ENCODE assay signal across 34 cellular contexts in the genomic region with DNA sequence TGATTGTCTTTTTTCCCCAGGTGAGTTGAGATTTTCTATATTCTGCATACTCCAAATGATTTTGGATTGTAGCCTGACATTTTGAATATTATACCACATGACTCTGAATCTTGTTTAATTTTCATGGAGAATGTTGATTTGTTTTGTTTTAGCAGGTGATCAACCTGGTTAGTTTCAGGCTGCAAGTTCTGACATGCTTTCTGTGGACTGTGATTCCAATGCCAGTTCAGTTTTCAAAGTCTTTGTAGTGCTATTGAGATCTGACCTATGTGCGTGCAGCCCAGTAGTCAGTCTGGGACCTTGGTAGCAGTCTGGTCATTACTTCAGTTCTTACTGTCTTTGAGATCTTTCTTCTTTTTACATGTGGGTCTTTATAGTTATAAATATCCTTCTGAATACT.
"Had no signal": no experiment of that assay in that cellular context is flagged by ENCODE, and none has a peak within 500 bp of the region (broad histone marks: within the 10 kb centered on the region; RNA-seq: fewer than 3 reads in every experiment).

No MANE protein-coding gene starts in this region.

- H3K36me3 ChIP-seq: ascending aorta, esophagus squamous epithelium, gastroesophageal sphincter, heart right ventricle, WERI-Rb-1 had no signal

- H3K4me3 ChIP-seq: ascending aorta, esophagus squamous epithelium, gastroesophageal sphincter, heart right ventricle had no signal

- H3K4me1 ChIP-seq: ascending aorta, gastroesophageal sphincter had no signal

- H3K36me3 Mint-ChIP-seq: brain had no signal

- H3K27me3 ChIP-seq: ascending aorta, esophagus squamous epithelium, gastroesophageal sphincter, heart right ventricle had no signal

- ATAC-seq: activated CD4-positive, alpha-beta T cell treated with anti-CD3 and anti-CD28 coated beads for 36 hours; activated CD8-positive, alpha-beta memory T cell treated with anti-CD3 and anti-CD28 coated beads, Interleukin-2, amount 10 ng/mL, durations not matched to agents 7 days and 5 days; activated CD8-positive, alpha-beta T cell treated with anti-CD3 and anti-CD28 coated beads, Interleukin-2, amount 10 ng/mL, durations not matched to agents 7 days and 5 days; activated naive CD8-positive, alpha-beta T cell treated with anti-CD3 and anti-CD28 coated beads, Interleukin-2, amount 50 U/mL, for 24 hours; effector memory CD8-positive, alpha-beta T cell; gastroesophageal sphincter; heart right ventricle; T-helper 17 cell had no signal

- DNase-seq: activated B cell treated with CpG ODN at 0.5 μM for 24 hours; activated CD4-positive, alpha-beta memory T cell treated with anti-CD3 and anti-CD28 coated beads for 36 hours; activated CD4-positive, alpha-beta T cell treated with anti-CD3 and anti-CD28 coated beads for 36 hours; activated CD4-positive, alpha-beta T cell treated with anti-CD3 and anti-CD28 coated beads, Interleukin-2, amount 10 ng/mL, durations not matched to agents 24 days and 14 days; activated CD4-positive, CD25-positive, alpha-beta regulatory T cell treated with anti-CD3 and anti-CD28 coated beads, Interleukin-2, amount 50 U/mL, for 72 hours; activated CD8-positive, alpha-beta memory T cell treated with anti-CD3 and anti-CD28 coated beads, Interleukin-2, amount 10 ng/mL, durations not matched to agents 7 days and 5 days; activated CD8-positive, alpha-beta memory T cell treated with anti-CD3 and anti-CD28 coated beads, Interleukin-2, amount 50 U/mL, for 4 hours; activated CD8-positive, alpha-beta T cell treated with anti-CD3 and anti-CD28 coated beads, Interleukin-2, amount 10 ng/mL, durations not matched to agents 7 days and 5 days; activated effector memory CD4-positive, alpha-beta T cell treated with anti-CD3 and anti-CD28 coated beads, Interleukin-2, amount 50 U/mL, for 16 hours; activated naive CD4-positive, alpha-beta T cell treated with anti-CD3 and anti-CD28 coated beads for 36 hours; activated naive CD8-positive, alpha-beta T cell treated with anti-CD3 and anti-CD28 coated beads for 36 hours; activated naive CD8-positive, alpha-beta T cell treated with anti-CD3 and anti-CD28 coated beads, Interleukin-2, amount 50 U/mL, for 24 hours; activated T-cell treated with anti-CD3 and anti-CD28 coated beads, Interleukin-2, amount 50 U/mL, for 1 hour; activated T-cell treated with anti-CD3 and anti-CD28 coated beads, Interleukin-2, amount 50 U/mL, for 48 hours; caudate nucleus; cortex of kidney; dermis blood vessel endothelial cell; effector CD4-positive, alpha-beta T cell; effector memory CD8-positive, alpha-beta T cell; esophagus squamous epithelium; foreskin melanocyte; heart right ventricle; T-helper 1 cell; T-helper 17 cell; T1000; WERI-Rb-1 had no signal

- H3K4me3 Mint-ChIP-seq: activated B cell treated with CpG ODN at 0.5 μM for 24 hours; activated CD4-positive, alpha-beta memory T cell treated with anti-CD3 and anti-CD28 coated beads for 36 hours; activated CD4-positive, alpha-beta T cell treated with anti-CD3 and anti-CD28 coated beads for 36 hours; activated CD4-positive, alpha-beta T cell treated with anti-CD3 and anti-CD28 coated beads, Interleukin-2, amount 10 ng/mL, durations not matched to agents 24 days and 14 days; activated CD8-positive, alpha-beta memory T cell treated with anti-CD3 and anti-CD28 coated beads, Interleukin-2, amount 10 ng/mL, durations not matched to agents 7 days and 5 days; activated CD8-positive, alpha-beta T cell treated with anti-CD3 and anti-CD28 coated beads, Interleukin-2, amount 10 ng/mL, durations not matched to agents 7 days and 5 days; activated naive CD4-positive, alpha-beta T cell treated with anti-CD3 and anti-CD28 coated beads for 36 hours; activated naive CD4-positive, alpha-beta T cell treated with anti-CD3 and anti-CD28 coated beads, Interleukin-2, amount 50 U/mL, for 24 hours; activated naive CD8-positive, alpha-beta T cell treated with anti-CD3 and anti-CD28 coated beads for 36 hours; activated naive CD8-positive, alpha-beta T cell treated with anti-CD3 and anti-CD28 coated beads, Interleukin-2, amount 50 U/mL, for 24 hours; activated T-helper 1 cell treated with anti-CD3 and anti-CD28 coated beads, Interleukin-12 subunit alpha, Interleukin-12 subunit beta, Interleukin-2, Interleukin-4 antibody, amounts not matched to agents 30 ng/mL and 10 ng/mL and 1 ng/mL, durations not matched to agents 14 hours and 24 hours and 36 hours; brain; effector memory CD8-positive, alpha-beta T cell; T-helper 17 cell; T-helper 2 cell treated with Interferon-gamma antibody and Interleukin-4, amounts not matched to agents 5 μg/mL and 100 μg/mL, for 36 hours had no signal

- H3K27ac ChIP-seq: ascending aorta, epithelial cell of prostate, esophagus squamous epithelium, gastroesophageal sphincter, heart right ventricle, WERI-Rb-1 had no signal

- H3K27me3 Mint-ChIP-seq: activated B cell treated with CpG ODN at 0.5 μM for 24 hours; activated naive CD4-positive, alpha-beta T cell treated with anti-CD3 and anti-CD28 coated beads, Interleukin-2, amount 50 U/mL, for 24 hours; activated naive CD8-positive, alpha-beta T cell treated with anti-CD3 and anti-CD28 coated beads for 36 hours; activated naive CD8-positive, alpha-beta T cell treated with anti-CD3 and anti-CD28 coated beads, Interleukin-2, amount 50 U/mL, for 24 hours had no signal

- H3K27ac Mint-ChIP-seq: activated B cell treated with CpG ODN at 0.5 μM for 24 hours; activated CD4-positive, alpha-beta memory T cell treated with anti-CD3 and anti-CD28 coated beads for 36 hours; activated CD4-positive, alpha-beta T cell treated with anti-CD3 and anti-CD28 coated beads for 36 hours; activated CD4-positive, alpha-beta T cell treated with anti-CD3 and anti-CD28 coated beads, Interleukin-2, amount 10 ng/mL, durations not matched to agents 24 days and 14 days; activated CD8-positive, alpha-beta memory T cell treated with anti-CD3 and anti-CD28 coated beads, Interleukin-2, amount 10 ng/mL, durations not matched to agents 7 days and 5 days; activated CD8-positive, alpha-beta T cell treated with anti-CD3 and anti-CD28 coated beads, Interleukin-2, amount 10 ng/mL, durations not matched to agents 7 days and 5 days; activated naive CD4-positive, alpha-beta T cell treated with anti-CD3 and anti-CD28 coated beads for 36 hours; activated naive CD4-positive, alpha-beta T cell treated with anti-CD3 and anti-CD28 coated beads, Interleukin-2, amount 50 U/mL, for 24 hours; activated naive CD8-positive, alpha-beta T cell treated with anti-CD3 and anti-CD28 coated beads for 36 hours; activated naive CD8-positive, alpha-beta T cell treated with anti-CD3 and anti-CD28 coated beads, Interleukin-2, amount 50 U/mL, for 24 hours; activated T-helper 1 cell treated with anti-CD3 and anti-CD28 coated beads, Interleukin-12 subunit alpha, Interleukin-12 subunit beta, Interleukin-2, Interleukin-4 antibody, amounts not matched to agents 30 ng/mL and 10 ng/mL and 1 ng/mL, durations not matched to agents 14 hours and 24 hours and 36 hours; activated T-helper 2 cell treated with anti-CD3 and anti-CD28 coated beads, Interferon-gamma antibody, Interleukin-2, Interleukin-4, amounts not matched to agents 10 μg/mL and 5 μg/mL and 100 μg/mL, durations not matched to agents 14 hours and 24 hours and 36 hours; brain; effector memory CD8-positive, alpha-beta T cell; T-helper 17 cell; T-helper 2 cell treated with Interferon-gamma antibody and Interleukin-4, amounts not matched to agents 5 μg/mL and 100 μg/mL, for 36 hours had no signal
